7 cellular contexts compared by ENCODE assay signal in genomic region chr4:152779513-152780266, GRCh38. TPM values are rescaled to one million over a fixed set of nuclear protein-coding genes. Genes with fewer than 3 reads are reported as not detected.
DNase-seq lines count a peak whose midpoint lies in the region; ATAC-seq, FAIRE-seq and TF ChIP-seq lines count a peak whose summit lies in the region.

Gene ARFIP1, plus strand, starts transcription at chr4:152779954. Its CDS starts 49,680 bp downstream, at chr4:152829634.
Gene TIGD4, minus strand, starts transcription at chr4:152779730. Its CDS starts 8,726 bp downstream, at chr4:152771004.

- H3K4me3 Mint-ChIP-seq in astrocyte (ENCODE audit: unreplicated experiment): peak within 1 kb of the TSS; percentile 100

- H3K4me3 ChIP-seq in astrocyte (ENCODE audit: insufficient read depth, low read depth, low read length) (peak within 1 kb of the TSS; percentile 85), rectal smooth muscle tissue (ENCODE audit: low read length) (peak within 1 kb of the TSS; percentile 98)

- peaks cover 50% of the 10 kb centered on the region for H3K79me2 ChIP-seq in astrocyte (ENCODE audit: insufficient read depth, low read length)

- peak within 1 kb of the TSS; percentile 99 for H3K27ac Mint-ChIP-seq in astrocyte (ENCODE audit: unreplicated experiment)

- DNase-seq in NCI-H1694 treated with DMSO at 0.1 percent for 48 hours (lab: John Stamatoyannopoulos, UW) (peak; percentile 88), T-helper 2 cell (peak; percentile 80 to 96 (median 90)), astrocyte (ENCODE audit: low read depth) (peak; percentile 94), hepatic stellate cell (ENCODE audit: low spot score) (peak; percentile 91)

- FAIRE-seq in astrocyte (lab: Jason Lieb, UNC): no peak

- TF ChIP-seq CTCF in astrocyte (IDR thresholded peaks at IDR 0.05; ENCODE audit: insufficient read depth, low read depth, low read length): no peak

- H3K9me3 ChIP-seq in astrocyte (ENCODE audit: insufficient read depth, low read depth, low read length): no peaks in the 10 kb centered on the region

- H3K27me3 Mint-ChIP-seq in astrocyte (ENCODE audit: low read depth, unreplicated experiment): no peaks in the 10 kb centered on the region

- H3K27me3 ChIP-seq in astrocyte (ENCODE audit: insufficient read depth, low read length) (peaks cover 5% of the 10 kb centered on the region), rectal smooth muscle tissue (ENCODE audit: control insufficient read depth, insufficient read depth, low read length) (no peaks in the 10 kb centered on the region)

- peak within 1 kb of the TSS; percentile 91 for H3K9ac ChIP-seq in astrocyte (ENCODE audit: low read length)
- peak within 1 kb of the TSS; percentile 89 for H3K9ac ChIP-seq in rectal smooth muscle tissue (ENCODE audit: low read length)

- H3K4me1 ChIP-seq in astrocyte (ENCODE audit: insufficient read depth, low read length): peaks cover 10% of the 10 kb centered on the region
- peaks cover 3% of the 10 kb centered on the region for H3K4me1 ChIP-seq in rectal smooth muscle tissue (ENCODE audit: control insufficient read depth, insufficient read depth, low read length)

- peak within 1 kb of the TSS; percentile 91 for H3K4me2 ChIP-seq in astrocyte (ENCODE audit: low read length)

- peaks cover 40% of the 10 kb centered on the region for H4K20me1 ChIP-seq in astrocyte (ENCODE audit: insufficient read depth, low read length)

- peak; percentile 95 for ATAC-seq in GM18498 (IDR thresholded peaks at IDR 0.05; ENCODE audit: unreplicated experiment)
- ATAC-seq in HG02938 (IDR thresholded peaks at IDR 0.05; ENCODE audit: unreplicated experiment): peak; percentile 91

- peaks cover 20% of the 10 kb centered on the region for H3K4me1 Mint-ChIP-seq in astrocyte (ENCODE audit: low read depth, unreplicated experiment)

- H3K36me3 ChIP-seq in astrocyte (ENCODE audit: insufficient read depth, low read length) (peaks cover 4% of the 10 kb centered on the region), rectal smooth muscle tissue (ENCODE audit: control insufficient read depth, insufficient read depth, low read length) (no peaks in the 10 kb centered on the region)

- peak within 1 kb of the TSS; percentile 97 for H2AFZ ChIP-seq in astrocyte (ENCODE audit: low read depth, low read length)

- H3K9me3 Mint-ChIP-seq in astrocyte (ENCODE audit: unreplicated experiment): no peaks in the 10 kb centered on the region

- H3K36me3 Mint-ChIP-seq in astrocyte (ENCODE audit: low read depth, unreplicated experiment): no peaks in the 10 kb centered on the region

- peak within 1 kb of the TSS; percentile 87 for H3K27ac ChIP-seq in astrocyte (ENCODE audit: low read depth, low read length)
- peak within 1 kb of the TSS; percentile 86 for H3K27ac ChIP-seq in rectal smooth muscle tissue (ENCODE audit: low read depth, low read length)

RNA-seq across cellular contexts. Expression of gene ARFIP1, which starts in this region (rescaled TPM):
- total RNA-seq in astrocyte: 30.6 and 30.7 TPM in 2 replicates

RNA-seq across cellular contexts. Expression of gene TIGD4, which starts in this region (rescaled TPM):
- total RNA-seq in astrocyte: 0.23 and 0.31 TPM in 2 replicates

Comparison
In these comparisons a context has a peak if more than half of its experiments do, and no peak if none do; other contexts are left out.
1. Peak in every context shown above with its lines: DNase-seq, ATAC-seq, H3K4me3 ChIP-seq and H3K27ac ChIP-seq.